Comparison of ENCODE assay signal across 16 cellular contexts in genomic region chr5:3993856-3994473, GRCh38.
"Had no signal": no experiment of that assay in that cellular context is flagged by ENCODE, and none has a peak within 500 bp of the region (broad histone marks: within the 10 kb centered on the region; RNA-seq: fewer than 3 reads in every experiment).

No MANE protein-coding gene starts in this region.

- H3K27ac ChIP-seq: breast epithelium, dorsolateral prefrontal cortex, esophagus muscularis mucosa, stomach, testis had no signal

- H3K27ac Mint-ChIP-seq: activated CD4-positive, alpha-beta T cell treated with anti-CD3 and anti-CD28 coated beads, Interleukin-2, amount 10 ng/mL, durations not matched to agents 7 days and 5 days; activated naive CD8-positive, alpha-beta T cell treated with anti-CD3 and anti-CD28 coated beads, Interleukin-2, amount 10 ng/mL, durations not matched to agents 7 days and 5 days; activated T-cell treated with anti-CD3 and anti-CD28 coated beads, Interleukin-2, amount 50 U/mL, for 72 hours; nephron; T-cell had no signal

- H3K36me3 ChIP-seq: breast epithelium, esophagus muscularis mucosa, stomach had no signal

- H3K4me1 Mint-ChIP-seq: activated CD4-positive, alpha-beta T cell treated with anti-CD3 and anti-CD28 coated beads, Interleukin-2, amount 10 ng/mL, durations not matched to agents 7 days and 5 days; activated naive CD8-positive, alpha-beta T cell treated with anti-CD3 and anti-CD28 coated beads, Interleukin-2, amount 10 ng/mL, durations not matched to agents 7 days and 5 days; T-cell had no signal

- H3K4me1 ChIP-seq: breast epithelium, stomach, testis had no signal

- H3K27me3 Mint-ChIP-seq: activated CD4-positive, alpha-beta T cell treated with anti-CD3 and anti-CD28 coated beads, Interleukin-2, amount 10 ng/mL, durations not matched to agents 7 days and 5 days; activated naive CD8-positive, alpha-beta T cell treated with anti-CD3 and anti-CD28 coated beads, Interleukin-2, amount 10 ng/mL, durations not matched to agents 7 days and 5 days; T-cell had no signal

- H3K9me3 ChIP-seq: testis had no signal

- H3K4me3 ChIP-seq: breast epithelium, dorsolateral prefrontal cortex, esophagus muscularis mucosa, stomach, testis had no signal

- FAIRE-seq: kidney had no signal

- H3K27me3 ChIP-seq: breast epithelium, stomach, testis had no signal

- DNase-seq: activated CD4-positive, alpha-beta T cell treated with anti-CD3 and anti-CD28 coated beads, Interleukin-2, amount 10 ng/mL, durations not matched to agents 7 days and 5 days; activated CD8-positive, alpha-beta memory T cell treated with anti-CD3 and anti-CD28 coated beads, Interleukin-2, amount 50 U/mL, for 48 hours; activated gamma-delta T cell treated with Interleukin-2 at 50 U/mL for 16 hours; activated naive CD8-positive, alpha-beta T cell treated with anti-CD3 and anti-CD28 coated beads, Interleukin-2, amount 10 ng/mL, durations not matched to agents 7 days and 5 days; activated T-cell treated with anti-CD3 and anti-CD28 coated beads, Interleukin-2, amount 50 U/mL, for 72 hours; dorsolateral prefrontal cortex; hypothalamus; kidney; stimulated activated CD4-positive, alpha-beta T cell treated with anti-CD3 and anti-CD28 coated beads, Interleukin-1b, Interleukin-23, amount 100 ng/mL, for 48 hours; stomach; T-cell; T-helper 9 cell; testis had no signal

- H3K4me3 Mint-ChIP-seq: activated CD4-positive, alpha-beta T cell treated with anti-CD3 and anti-CD28 coated beads, Interleukin-2, amount 10 ng/mL, durations not matched to agents 7 days and 5 days; activated naive CD8-positive, alpha-beta T cell treated with anti-CD3 and anti-CD28 coated beads, Interleukin-2, amount 10 ng/mL, durations not matched to agents 7 days and 5 days; activated T-cell treated with anti-CD3 and anti-CD28 coated beads, Interleukin-2, amount 50 U/mL, for 72 hours; nephron; T-cell had no signal

- H3K36me3 Mint-ChIP-seq: activated naive CD8-positive, alpha-beta T cell treated with anti-CD3 and anti-CD28 coated beads, Interleukin-2, amount 10 ng/mL, durations not matched to agents 7 days and 5 days; T-cell had no signal

- ATAC-seq: activated T-cell treated with anti-CD3 and anti-CD28 coated beads, Interleukin-2, amount 50 U/mL, for 72 hours had no signal
